Comparison of ENCODE assay signal across 8 cellular contexts in genomic region chr9:73269430-73270101, GRCh38.
A peak's percentile ranks its signal among the peaks of the same experiment; 100 is the strongest.
DNase-seq lines count a peak whose midpoint lies in the region; TF ChIP-seq lines count a peak whose summit lies in the region.

No MANE protein-coding gene starts in this region.

- no peak overlapping the region for H3K27ac Mint-ChIP-seq in chondrocyte (ENCODE audit: unreplicated experiment)

- H3K4me2 ChIP-seq in neural cell (ENCODE audit: low read length) = no peak overlapping the region

- H3K4me3 ChIP-seq in neural cell (ENCODE audit: low read length) (no peak overlapping the region), sigmoid colon (no peak overlapping the region)

- no peak overlapping the region for H3K4me3 Mint-ChIP-seq in chondrocyte (ENCODE audit: unreplicated experiment)

- no peaks in the 10 kb centered on the region for H3K9me3 Mint-ChIP-seq in chondrocyte (ENCODE audit: low read depth)

- H3K4me1 Mint-ChIP-seq in chondrocyte (ENCODE audit: low read depth) = peaks cover 6% of the 10 kb centered on the region

- H3F3A ChIP-seq in neural cell (ENCODE audit: insufficient read depth, low read length, poor library complexity, severe bottlenecking) = no peaks in the 10 kb centered on the region

- no peak overlapping the region for H2AFZ ChIP-seq in neural cell (ENCODE audit: low read depth, low read length)

- H3K36me3 ChIP-seq in neural cell (ENCODE audit: insufficient read depth, low read length) = no peaks in the 10 kb centered on the region
- H3K36me3 ChIP-seq in sigmoid colon = no peaks in the 10 kb centered on the region

- H3K79me2 ChIP-seq in neural cell (replicated peaks; ENCODE audit: insufficient read depth, low read length) = no peaks in the 10 kb centered on the region

- TF ChIP-seq RAD21 in neural cell (conservative IDR thresholded peaks at IDR 0.05) = peak; percentile 65

- 46 to 54% methylated on average over 4 of the region's 4 CpGs for WGBS in sigmoid colon, 2 donors

- H3K27ac ChIP-seq in neural cell (ENCODE audit: low read length) (no peak overlapping the region), sigmoid colon (no peak overlapping the region)

- no peak for TF ChIP-seq POLR2A in sigmoid colon (IDR thresholded peaks at IDR 0.05)

- no peaks in the 10 kb centered on the region for H4K20me1 ChIP-seq in neural cell (ENCODE audit: insufficient read depth)

- no peaks in the 10 kb centered on the region for H3K9me2 ChIP-seq in neural cell (ENCODE audit: insufficient read depth, low read length)

- in situ Hi-C loops in GM13977 (cut with MboI; ENCODE audit: low pct_unique_long_range_greater_than_20kb, low sequenced_read_pairs, unreplicated experiment) = no loop called here

- TF ChIP-seq CTCF in GM13977 (IDR thresholded peaks at IDR 0.05; ENCODE audit: extremely low read depth, insufficient read depth, missing control alignments) = peak; percentile 15
- peak; percentile 69 for TF ChIP-seq CTCF in chondrocyte (IDR thresholded peaks at IDR 0.05)
- peak; percentile 61 for TF ChIP-seq CTCF in neural cell (IDR thresholded peaks at IDR 0.05; ENCODE audit: poor library complexity, severe bottlenecking)
- no peak for TF ChIP-seq CTCF in sigmoid colon (IDR thresholded peaks at IDR 0.05)

- DNase-seq in GM13977 (ENCODE audit: low spot score) = no peak
- peak; percentile 23 for DNase-seq in NAMALWA (ENCODE audit: low spot score)
- DNase-seq in chondrocyte (ENCODE audit: low spot score) = no peak
- DNase-seq in mesenteric fat pad (ENCODE audit: low spot score) = no peak
- DNase-seq in activated T-cell treated with anti-CD3 and anti-CD28 coated beads for 4 hours = no peak
- DNase-seq in sigmoid colon = no peak
- DNase-seq in stimulated activated CD4-positive, alpha-beta T cell treated with anti-CD3 and anti-CD28 coated beads, Interleukin-2, amount 100 ng/mL, for 48 hours = no peak

- no peaks in the 10 kb centered on the region for H3K4me1 ChIP-seq in sigmoid colon

- peaks cover 14% of the 10 kb centered on the region for H3K27me3 Mint-ChIP-seq in chondrocyte (ENCODE audit: low read depth)

- no peak for TF ChIP-seq EP300 in neural cell (conservative IDR thresholded peaks at IDR 0.05; ENCODE audit: poor library complexity, severe bottlenecking)
- TF ChIP-seq EP300 in sigmoid colon (IDR thresholded peaks at IDR 0.05) = no peak

- H3K9ac ChIP-seq in neural cell (ENCODE audit: low read length) = no peak overlapping the region

- H3K36me3 Mint-ChIP-seq in chondrocyte (ENCODE audit: low read depth) = no peaks in the 10 kb centered on the region

- H3K9me3 ChIP-seq in neural cell (ENCODE audit: low read length) (no peaks in the 10 kb centered on the region), sigmoid colon (no peaks in the 10 kb centered on the region)

- intact Hi-C loops in sigmoid colon (cut with DNase I) = no loop called here

- H3K27me3 ChIP-seq in neural cell (ENCODE audit: insufficient read depth, low read depth, low read length) (no peaks in the 10 kb centered on the region), sigmoid colon (no peaks in the 10 kb centered on the region)

TF ChIP-seq in neural cell, 6 proteins besides CTCF, POLR2A, EP300 and RAD21:
- no peak for TF ChIP-seq REST (IDR thresholded peaks at IDR 0.05; ENCODE audit: borderline replicate concordance)
- TF ChIP-seq EZH2 (IDR thresholded peaks at IDR 0.05; ENCODE audit: borderline replicate concordance, insufficient read depth, low read length, poor library complexity, severe bottlenecking) = no peak
- TF ChIP-seq SMC3 (conservative IDR thresholded peaks at IDR 0.05; ENCODE audit: poor library complexity) = peak; percentile 69

Comparison
In these comparisons a context has a peak if more than half of its experiments do, and no peak if none do; other contexts are left out.
1. CTCF ChIP-seq: peak in GM13977 (single experiment), chondrocyte (single experiment) and neural cell (single experiment); none in sigmoid colon (0 of 4).